1 cellular context compared by ENCODE assay signal in genomic region chr7:6607651-6608051, GRCh38.
A peak's percentile ranks its signal among the peaks of the same experiment; 100 is the strongest.
TF ChIP-seq lines count a peak whose summit lies in the region.

No MANE protein-coding gene starts in this region.

TF ChIP-seq in HepG2, 621 proteins besides CTCF, POLR2A, EP300 and RAD21:
- peak; percentile 37; the same call in 1 of the 2 replicates for TF ChIP-seq RBFOX2 (IDR thresholded peaks at IDR 0.05; ENCODE audit: low read depth, low read length)
- no peak for TF ChIP-seq JUN (CRISPR knock-in tag; IDR thresholded peaks at IDR 0.05)
